14 cellular contexts compared by ENCODE assay signal in genomic region chr4:190040873-190041272, GRCh38. TPM values are rescaled to one million over a fixed set of nuclear protein-coding genes. Genes with fewer than 3 reads are reported as not detected.
"Had no signal": no experiment of that assay in that cellular context is flagged by ENCODE, and none has a peak within 500 bp of the region (broad histone marks: within the 10 kb centered on the region; RNA-seq: fewer than 3 reads in every experiment).

No MANE protein-coding gene starts in this region.

RNA-seq across cellular contexts. Expression of gene FRG2, which starts 13.8 kb away (rescaled TPM):
- total RNA-seq: activated B cell treated with CpG ODN at 0.5 μM for 24 hours; activated CD4-positive, alpha-beta memory T cell treated with anti-CD3 and anti-CD28 coated beads, Interleukin-2, amount 10 ng/mL, durations not matched to agents 7 days and 5 days; activated CD4-positive, alpha-beta T cell treated with anti-CD3 and anti-CD28 coated beads for 36 hours; activated CD4-positive, alpha-beta T cell treated with anti-CD3 and anti-CD28 coated beads, Interleukin-2, amount 10 ng/mL, durations not matched to agents 24 days and 14 days; activated CD4-positive, alpha-beta T cell treated with anti-CD3 and anti-CD28 coated beads, Interleukin-2, amount 10 ng/mL, durations not matched to agents 7 days and 5 days; activated CD8-positive, alpha-beta memory T cell treated with anti-CD3 and anti-CD28 coated beads, Interleukin-2, amount 10 ng/mL, durations not matched to agents 7 days and 5 days; activated CD8-positive, alpha-beta T cell treated with anti-CD3 and anti-CD28 coated beads for 36 hours; activated CD8-positive, alpha-beta T cell treated with anti-CD3 and anti-CD28 coated beads, Interleukin-2, amount 10 ng/mL, durations not matched to agents 7 days and 5 days; T-helper 1 cell treated with Interleukin-12 subunit alpha and Interleukin-12 subunit beta and Interleukin-4 antibody, amounts not matched to agents 30 ng/mL and 1 ng/mL, for 36 hours; T-helper 17 cell; T-helper 2 cell treated with Interferon-gamma antibody and Interleukin-4, amounts not matched to agents 100 ng/mL and 5 ng/mL, for 36 hours; WTC11 had no signal

RNA-seq across cellular contexts. Expression of gene DBET, which starts 23.4 kb away (rescaled TPM):
- total RNA-seq: activated B cell treated with CpG ODN at 0.5 μM for 24 hours; activated CD4-positive, alpha-beta memory T cell treated with anti-CD3 and anti-CD28 coated beads for 36 hours; activated CD4-positive, alpha-beta memory T cell treated with anti-CD3 and anti-CD28 coated beads, Interleukin-2, amount 10 ng/mL, durations not matched to agents 7 days and 5 days; activated CD4-positive, alpha-beta T cell treated with anti-CD3 and anti-CD28 coated beads for 36 hours; activated CD4-positive, alpha-beta T cell treated with anti-CD3 and anti-CD28 coated beads, Interleukin-2, amount 10 ng/mL, durations not matched to agents 24 days and 14 days; activated CD4-positive, alpha-beta T cell treated with anti-CD3 and anti-CD28 coated beads, Interleukin-2, amount 10 ng/mL, durations not matched to agents 7 days and 5 days; activated CD8-positive, alpha-beta memory T cell treated with anti-CD3 and anti-CD28 coated beads for 36 hours; activated CD8-positive, alpha-beta memory T cell treated with anti-CD3 and anti-CD28 coated beads, Interleukin-2, amount 10 ng/mL, durations not matched to agents 7 days and 5 days; activated CD8-positive, alpha-beta T cell treated with anti-CD3 and anti-CD28 coated beads for 36 hours; activated CD8-positive, alpha-beta T cell treated with anti-CD3 and anti-CD28 coated beads, Interleukin-2, amount 10 ng/mL, durations not matched to agents 7 days and 5 days; T-helper 1 cell treated with Interleukin-12 subunit alpha and Interleukin-12 subunit beta and Interleukin-4 antibody, amounts not matched to agents 30 ng/mL and 1 ng/mL, for 36 hours; T-helper 17 cell; T-helper 2 cell treated with Interferon-gamma antibody and Interleukin-4, amounts not matched to agents 100 ng/mL and 5 ng/mL, for 36 hours had no signal
